Comparison of ENCODE assay signal across 13 cellular contexts in the genomic region with DNA sequence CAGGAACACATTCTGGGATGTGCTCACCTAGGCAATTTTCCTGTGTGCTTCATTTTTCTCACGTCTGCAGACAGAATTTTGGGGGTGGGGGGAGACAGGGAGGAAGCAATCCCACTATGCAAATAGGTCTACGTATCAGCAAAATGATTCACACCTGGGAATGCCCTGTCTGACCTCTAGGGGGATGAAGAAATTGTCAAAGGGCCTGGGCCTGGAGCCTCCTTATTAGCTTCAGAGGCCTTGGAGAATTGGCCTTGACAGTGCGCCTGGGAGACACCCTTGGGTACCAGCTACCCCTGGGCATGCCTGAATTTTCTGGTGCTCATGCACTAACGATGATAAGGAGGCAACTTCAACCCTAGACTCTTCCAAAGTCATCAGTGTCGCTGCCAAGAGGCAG.
DNase-seq lines count a peak whose midpoint lies in the region; ATAC-seq, FAIRE-seq and TF ChIP-seq lines count a peak whose summit lies in the region.
"Had no signal": no experiment of that assay in that cellular context is flagged by ENCODE, and none has a peak within 500 bp of the region (broad histone marks: within the 10 kb centered on the region; RNA-seq: fewer than 3 reads in every experiment).

No MANE protein-coding gene starts in this region.

- H3K27me3 ChIP-seq in HepG2 (ENCODE audit: control insufficient read depth in 1 of 2, insufficient read depth in 2 of 2, low read length in 2 of 2) = no peaks in the 10 kb centered on the region
- H3K27me3 ChIP-seq in right lobe of liver = no peaks in the 10 kb centered on the region
- no peaks in the 10 kb centered on the region for H3K27me3 ChIP-seq in mammary epithelial cell (ENCODE audit: insufficient read depth, low read length)

- dilution Hi-C loops in mammary epithelial cell (cut with HindIII; ENCODE audit: low sequenced_read_pairs) = no loop called here

- DNase-seq in HepG2 (ENCODE audit: low spot score) (peak; percentile 4), right lobe of liver (no peak), mammary epithelial cell (no peak), DMS153 (lab: John Stamatoyannopoulos, UW) (no peak), GM13977 (ENCODE audit: low spot score) (no peak), RWPE1 (ENCODE audit: low spot score) (no peak)
- no peak for DNase-seq in activated T-cell treated with anti-CD3 and anti-CD28 coated beads, Interleukin-2, amount 50 U/mL, for 24 hours
- DNase-seq: activated CD8-positive, alpha-beta T cell treated with anti-CD3 and anti-CD28 coated beads for 36 hours; activated naive CD4-positive, alpha-beta T cell treated with anti-CD3 and anti-CD28 coated beads for 36 hours; central memory CD4-positive, alpha-beta T cell; T-helper 2 cell had no signal

- in situ Hi-C loops in HepG2 (cut with HindIII; ENCODE audit: extremely low pct_ligation_motif_present, low pct_unique_long_range_greater_than_20kb) (loop anchor here (10.0 kb wide), 1 partner anchor 527 kb away; no protein-coding TSS in a partner anchor), mammary epithelial cell (cut with MboI; ENCODE audit: low sequenced_read_pairs in 2 of 2) (loop anchor here (10.0 to 25.0 kb wide), 2 partner anchors 557 to 570 kb away; no protein-coding TSS in a partner anchor), GM13977 (cut with MboI; ENCODE audit: low pct_unique_long_range_greater_than_20kb, low sequenced_read_pairs, unreplicated experiment) (no loop called here)

- CTCF ChIA-PET in HepG2 (lab: Yijun Ruan, JAX; ENCODE audit: low intra/inter-chr PET ratio, low total read pairs) (no interaction called here), mammary epithelial cell (lab: Charles Lee; ENCODE audit: low non-redundant PET) (no interaction called here), RWPE1 (lab: Yijun Ruan, JAX) (no interaction called here)

- H3K4me1 ChIP-seq in HepG2 (ENCODE audit: insufficient read depth, low read length) = peaks cover 7% of the 10 kb centered on the region
- H3K4me1 ChIP-seq in right lobe of liver = no peaks in the 10 kb centered on the region
- H3K4me1 ChIP-seq in mammary epithelial cell (ENCODE audit: insufficient read depth, low read length) = no peaks in the 10 kb centered on the region

- H3K27me3 Mint-ChIP-seq in activated T-cell treated with anti-CD3 and anti-CD28 coated beads, Interleukin-2, amount 50 U/mL, for 24 hours = no peaks in the 10 kb centered on the region
- H3K27me3 Mint-ChIP-seq: activated CD8-positive, alpha-beta T cell treated with anti-CD3 and anti-CD28 coated beads for 36 hours had no signal

- 5% methylated on average over 4 of the region's 5 CpGs for WGBS in HepG2 (ENCODE audit: low lambda C conversion rate)
- WGBS in right lobe of liver (ENCODE audit: insufficient coverage, low coverage, low lambda C conversion rate, missing lambda C conversion rate) = 50% methylated on average over 4 of the region's 5 CpGs
- 74% methylated on average over 5 of the region's 5 CpGs for WGBS in mammary epithelial cell (ENCODE audit: low coverage, missing lambda C conversion rate)

- H3K36me3 ChIP-seq in HepG2 (replicated peaks in 1 of 2; ENCODE audit: control insufficient read depth in 1 of 2, insufficient read depth in 2 of 2, low read length in 2 of 2) (no peaks in the 10 kb centered on the region), right lobe of liver (no peaks in the 10 kb centered on the region), mammary epithelial cell (ENCODE audit: insufficient read depth, low read length) (no peaks in the 10 kb centered on the region)

- TF ChIP-seq POLR2A in HepG2 (IDR thresholded peaks at IDR 0.05; ENCODE audit: insufficient read depth in 1 of 2, low read depth in 2 of 2, low read length in 2 of 2) (no peak), right lobe of liver (IDR thresholded peaks at IDR 0.05) (no peak)

- no peak overlapping the region for H3K4me2 ChIP-seq in HepG2 (ENCODE audit: low read depth, low read length)
- no peak overlapping the region for H3K4me2 ChIP-seq in mammary epithelial cell (ENCODE audit: insufficient read depth, low read depth, low read length)

- H3K4me1 Mint-ChIP-seq in activated T-cell treated with anti-CD3 and anti-CD28 coated beads, Interleukin-2, amount 50 U/mL, for 24 hours (ENCODE audit: low read depth) = no peaks in the 10 kb centered on the region

- TF ChIP-seq CTCF in HepG2 (CRISPR knock-in tag; IDR thresholded peaks at IDR 0.05) (0 out of 2 replicates have a peak, but pooled peaks have one; percentile 18), right lobe of liver (IDR thresholded peaks at IDR 0.05) (no peak), mammary epithelial cell (conservative IDR thresholded peaks at IDR 0.05 in 1 of 2, IDR thresholded peaks at IDR 0.05 in 1 of 2; ENCODE audit: extremely low read depth in 1 of 2, insufficient read depth in 1 of 2, low read depth in 1 of 2, low read length in 2 of 2) (peak; percentile 27 to 34), GM13977 (IDR thresholded peaks at IDR 0.05; ENCODE audit: extremely low read depth, insufficient read depth, missing control alignments) (no peak), RWPE1 (conservative IDR thresholded peaks at IDR 0.05; ENCODE audit: low read depth) (no peak)

- TF ChIP-seq EP300 in HepG2 (IDR thresholded peaks at IDR 0.05; ENCODE audit: low read depth in 2 of 2, low read length in 2 of 2) (no peak), HepG2 (CRISPR knock-in tag; IDR thresholded peaks at IDR 0.05; ENCODE audit: borderline replicate concordance) (no peak)

- H3K27ac ChIP-seq in HepG2 (ENCODE audit: extremely low read length, insufficient read depth, low read length) (no peak overlapping the region), right lobe of liver (no peak overlapping the region), mammary epithelial cell (ENCODE audit: insufficient read depth, low read depth, low read length) (no peak overlapping the region), RWPE1 (no peak overlapping the region)
- H3K27ac ChIP-seq: HL-60 had no signal

- H3K9me3 ChIP-seq in HepG2 (ENCODE audit: low read length) (no peaks in the 10 kb centered on the region), right lobe of liver (no peaks in the 10 kb centered on the region), mammary epithelial cell (replicated peaks; ENCODE audit: insufficient read depth, low read length) (no peaks in the 10 kb centered on the region)

- no peak overlapping the region for H2AFZ ChIP-seq in HepG2 (ENCODE audit: low read length)
- no peak overlapping the region for H2AFZ ChIP-seq in mammary epithelial cell (ENCODE audit: low read depth, low read length)

- H3K4me3 ChIP-seq in HepG2 (replicated peaks in 1 of 3; ENCODE audit: insufficient read depth in 1 of 3, low read depth in 2 of 3, low read length in 3 of 3) (no peak overlapping the region), right lobe of liver (no peak overlapping the region), mammary epithelial cell (replicated peaks in 1 of 3; ENCODE audit: insufficient read depth in 1 of 3, low read depth in 2 of 3, low read length in 3 of 3) (no peak overlapping the region)

- TF ChIP-seq RAD21 in HepG2 (CRISPR knock-in tag; IDR thresholded peaks at IDR 0.05) = no peak

- no peaks in the 10 kb centered on the region for H3K36me3 Mint-ChIP-seq in activated T-cell treated with anti-CD3 and anti-CD28 coated beads, Interleukin-2, amount 50 U/mL, for 24 hours (ENCODE audit: low read depth)

- no peak for FAIRE-seq in HepG2 (lab: Jason Lieb, UNC)

- BruUV-seq in HepG2 (replicated peaks; lab: Mats Ljungman, UMichigan) (no TSS peak), mammary epithelial cell (replicated peaks; lab: Mats Ljungman, UMichigan) (no TSS peak)

- H3K79me2 ChIP-seq in HepG2 (ENCODE audit: insufficient read depth, low read length) (no peaks in the 10 kb centered on the region), mammary epithelial cell (ENCODE audit: insufficient read depth, low read length) (no peaks in the 10 kb centered on the region)

- POLR2A ChIA-PET in HepG2 (lab: Yijun Ruan, JAX) = no interaction called here
- POLR2A ChIA-PET in RWPE1 (lab: Yijun Ruan, JAX; ENCODE audit: low non-redundant PET) = no interaction called here

- H4K20me1 ChIP-seq in HepG2 (ENCODE audit: insufficient read depth, low read length) (no peaks in the 10 kb centered on the region), mammary epithelial cell (ENCODE audit: insufficient read depth, low read length) (no peaks in the 10 kb centered on the region)

- no peak overlapping the region for H3K27ac Mint-ChIP-seq in activated T-cell treated with anti-CD3 and anti-CD28 coated beads, Interleukin-2, amount 50 U/mL, for 24 hours
- H3K27ac Mint-ChIP-seq: activated CD8-positive, alpha-beta T cell treated with anti-CD3 and anti-CD28 coated beads for 36 hours; activated naive CD4-positive, alpha-beta T cell treated with anti-CD3 and anti-CD28 coated beads for 36 hours had no signal

- no peak overlapping the region for H3K9ac ChIP-seq in HepG2 (ENCODE audit: insufficient read depth, low read depth, low read length)
- H3K9ac ChIP-seq in mammary epithelial cell (ENCODE audit: insufficient read depth, low read length) = no peak overlapping the region

- no peak overlapping the region for H3K4me3 Mint-ChIP-seq in activated T-cell treated with anti-CD3 and anti-CD28 coated beads, Interleukin-2, amount 50 U/mL, for 24 hours
- H3K4me3 Mint-ChIP-seq: activated CD8-positive, alpha-beta T cell treated with anti-CD3 and anti-CD28 coated beads for 36 hours; activated naive CD4-positive, alpha-beta T cell treated with anti-CD3 and anti-CD28 coated beads for 36 hours had no signal

- peak; percentile 70 for ATAC-seq in HepG2
- ATAC-seq in right lobe of liver = no peak
- peak; percentile 51 for ATAC-seq in HG03354 (IDR thresholded peaks at IDR 0.05; ENCODE audit: poor library complexity, severe bottlenecking, unreplicated experiment)
- ATAC-seq: activated CD8-positive, alpha-beta T cell treated with anti-CD3 and anti-CD28 coated beads for 36 hours had no signal

- H3K9me3 Mint-ChIP-seq in activated T-cell treated with anti-CD3 and anti-CD28 coated beads, Interleukin-2, amount 50 U/mL, for 24 hours = no peaks in the 10 kb centered on the region
- H3K9me3 Mint-ChIP-seq: activated CD8-positive, alpha-beta T cell treated with anti-CD3 and anti-CD28 coated beads for 36 hours; activated naive CD4-positive, alpha-beta T cell treated with anti-CD3 and anti-CD28 coated beads for 36 hours had no signal

- intact Hi-C loops in HepG2 (cut with micrococcal nuclease; ENCODE audit: unreplicated experiment) (loop anchor here (2.0 to 10.0 kb wide), 3 partner anchors 137 to 561 kb away; no protein-coding TSS in a partner anchor), right lobe of liver (cut with DNase I) (no loop called here), mammary epithelial cell (cut with micrococcal nuclease) (loop anchor here (5.0 to 10.0 kb wide), 3 partner anchors 107 to 665 kb away; no protein-coding TSS in a partner anchor)

TF ChIP-seq in HepG2, 621 proteins besides CTCF, POLR2A, EP300 and RAD21 (continues in another document):
- no peak for TF ChIP-seq MYNN (CRISPR knock-in tag; IDR thresholded peaks at IDR 0.05; ENCODE audit: low read depth)

Comparison
In these comparisons a context has a peak if more than half of its experiments do, and no peak if none do; other contexts are left out.
1. ATAC-seq: peak in HepG2 (single experiment) and HG03354 (single experiment); none in right lobe of liver (0 of 4).
2. CTCF ChIP-seq: peak in HepG2 (single experiment) and mammary epithelial cell (2 of 2); none in right lobe of liver (0 of 4), GM13977 (single experiment) and RWPE1 (single experiment).
3. intact Hi-C loops: an anchor here in HepG2 (2.0 to 10.0 kb wide) and mammary epithelial cell (5.0 to 10.0 kb wide); none called in right lobe of liver.